ENCODE assay signal across 12 cellular contexts in the genomic region with DNA sequence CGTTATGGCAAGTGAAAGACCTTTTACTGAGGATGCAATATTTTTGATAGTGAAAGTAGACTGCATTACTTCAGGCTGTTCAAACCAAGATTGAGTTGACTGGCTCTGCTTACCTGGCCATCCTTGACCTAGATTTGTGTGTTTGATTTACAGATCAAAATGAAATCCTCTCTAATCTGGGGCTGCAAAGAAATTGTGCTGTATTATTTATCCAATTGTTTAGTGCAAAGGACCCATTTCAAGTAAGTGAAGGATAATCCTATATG. TPM values are rescaled to one million over a fixed set of nuclear protein-coding genes. Genes with fewer than 3 reads are reported as not detected.
DNase-seq lines count a peak whose midpoint lies in the region; ATAC-seq and TF ChIP-seq lines count a peak whose summit lies in the region.
"Had no signal": no experiment of that assay in that cellular context is flagged by ENCODE, and none has a peak within 500 bp of the region (broad histone marks: within the 10 kb centered on the region; RNA-seq: fewer than 3 reads in every experiment).

No MANE protein-coding gene starts in this region.

- no peaks in the 10 kb centered on the region for H3K36me3 ChIP-seq in brain microvascular endothelial cell (replicated peaks)

- no peak for TF ChIP-seq CTCF in brain microvascular endothelial cell (IDR thresholded peaks at IDR 0.05; ENCODE audit: low read depth, low read length, missing control alignments)
- TF ChIP-seq CTCF in mesothelial cell of epicardium (IDR thresholded peaks at IDR 0.05; ENCODE audit: unreplicated experiment) = no peak
- TF ChIP-seq CTCF in type B pancreatic cell (conservative IDR thresholded peaks at IDR 0.05) = no peak

- DNase-seq in activated T-cell treated with anti-CD3 and anti-CD28 coated beads, Interleukin-2, amount 50 U/mL, for 72 hours = no peak
- DNase-seq in activated T-cell treated with anti-CD3 and anti-CD28 coated beads, Interleukin-2, amount 50 U/mL, for 48 hours = no peak
- no peak for DNase-seq in brain microvascular endothelial cell
- no peak for DNase-seq in mesothelial cell of epicardium (ENCODE audit: low spot score in 2 of 2, unreplicated experiment in 2 of 2)
- DNase-seq in type B pancreatic cell (ENCODE audit: extremely low spot score, unreplicated experiment) = no peak
- DNase-seq: activated CD4-positive, alpha-beta T cell treated with anti-CD3 and anti-CD28 coated beads for 48 hours; activated naive CD4-positive, alpha-beta T cell treated with anti-CD3 and anti-CD28 coated beads, Interleukin-2, amount 50 U/mL, for 16 hours; NCI-H446 treated with DMSO at 0.1 percent for 48 hours had no signal

- in situ Hi-C loops in brain microvascular endothelial cell (cut with HindIII; ENCODE audit: low pct_ligation_motif_present, low sequenced_read_pairs) = no loop called here

- no peaks in the 10 kb centered on the region for H3K36me3 Mint-ChIP-seq in activated T-cell treated with anti-CD3 and anti-CD28 coated beads, Interleukin-2, amount 50 U/mL, for 72 hours (ENCODE audit: insufficient read depth in 2 of 2)
- peaks cover 4% of the 10 kb centered on the region for H3K36me3 Mint-ChIP-seq in mesothelial cell of epicardium
- H3K36me3 Mint-ChIP-seq in type B pancreatic cell = no peaks in the 10 kb centered on the region

- peak overlapping the region; percentile 89 for H3K27ac ChIP-seq in brain microvascular endothelial cell

- peaks cover 36% of the 10 kb centered on the region for H3K4me1 Mint-ChIP-seq in activated T-cell treated with anti-CD3 and anti-CD28 coated beads, Interleukin-2, amount 50 U/mL, for 72 hours (ENCODE audit: low read depth)
- H3K4me1 Mint-ChIP-seq in mesothelial cell of epicardium (peaks cover 52% of the 10 kb centered on the region), type B pancreatic cell (ENCODE audit: unreplicated experiment) (peaks cover 23% of the 10 kb centered on the region)

- no peaks in the 10 kb centered on the region for H3K27me3 ChIP-seq in brain microvascular endothelial cell (replicated peaks)

- no peaks in the 10 kb centered on the region for H3K27me3 Mint-ChIP-seq in activated T-cell treated with anti-CD3 and anti-CD28 coated beads, Interleukin-2, amount 50 U/mL, for 72 hours (ENCODE audit: low read depth)
- H3K27me3 Mint-ChIP-seq in mesothelial cell of epicardium (ENCODE audit: low read depth) = no peaks in the 10 kb centered on the region
- no peaks in the 10 kb centered on the region for H3K27me3 Mint-ChIP-seq in type B pancreatic cell

- H3K4me3 ChIP-seq in brain microvascular endothelial cell (ENCODE audit: low read depth, low read length) = no peak overlapping the region

- peak overlapping the region; percentile 28 for H3K27ac Mint-ChIP-seq in activated T-cell treated with anti-CD3 and anti-CD28 coated beads, Interleukin-2, amount 50 U/mL, for 72 hours
- H3K27ac Mint-ChIP-seq in mesothelial cell of epicardium = peak overlapping the region; percentile 89
- H3K27ac Mint-ChIP-seq in type B pancreatic cell = peak overlapping the region; percentile 68

- H3K4me3 Mint-ChIP-seq in activated T-cell treated with anti-CD3 and anti-CD28 coated beads, Interleukin-2, amount 50 U/mL, for 72 hours = peak overlapping the region; percentile 37 to 50
- peak overlapping the region; percentile 48 for H3K4me3 Mint-ChIP-seq in mesothelial cell of epicardium
- peak overlapping the region; percentile 57 for H3K4me3 Mint-ChIP-seq in type B pancreatic cell
- H3K4me3 Mint-ChIP-seq: neural crest cell had no signal

- ATAC-seq in activated T-cell treated with anti-CD3 and anti-CD28 coated beads, Interleukin-2, amount 50 U/mL, for 72 hours (replicated peaks in 1 of 2) = no peak
- ATAC-seq in HG03469 (IDR thresholded peaks at IDR 0.05; ENCODE audit: unreplicated experiment) (no peak), HG03097 (IDR thresholded peaks at IDR 0.05; ENCODE audit: low FRiP score, unreplicated experiment) (no peak), HG03108 (IDR thresholded peaks at IDR 0.05; ENCODE audit: unreplicated experiment) (no peak)

- H3K9me3 Mint-ChIP-seq in activated T-cell treated with anti-CD3 and anti-CD28 coated beads, Interleukin-2, amount 50 U/mL, for 72 hours = no peaks in the 10 kb centered on the region
- H3K9me3 Mint-ChIP-seq in mesothelial cell of epicardium (peaks cover 7% of the 10 kb centered on the region), type B pancreatic cell (peaks cover 5% of the 10 kb centered on the region)
- H3K9me3 Mint-ChIP-seq: neural crest cell had no signal

RNA-seq across cellular contexts. Expression of a gene that starts 33.4 kb away (rescaled TPM):
- 10 to 100 TPM; 59.1 to 75.1 TPM for total RNA-seq in activated T-cell treated with anti-CD3 and anti-CD28 coated beads, Interleukin-2, amount 50 U/mL, for 72 hours
- 58.2 to 61.4 TPM (median 60.7 TPM) in 3 replicates for total RNA-seq in mesothelial cell of epicardium
- total RNA-seq in type B pancreatic cell (ENCODE audit: low replicate concordance) = 34.3 and 49.8 TPM in 2 replicates

Comparison
In these comparisons a context has a peak if more than half of its experiments do, and no peak if none do; other contexts are left out.
1. H3K27ac Mint-ChIP-seq: peak in every context shown above with its lines; median percentile 89 in mesothelial cell of epicardium; 68 in type B pancreatic cell; 28 in activated T-cell treated with anti-CD3 and anti-CD28 coated beads, Interleukin-2, amount 50 U/mL, for 72 hours.